ENCODE assay signal across 1 cellular context in the genomic region with DNA sequence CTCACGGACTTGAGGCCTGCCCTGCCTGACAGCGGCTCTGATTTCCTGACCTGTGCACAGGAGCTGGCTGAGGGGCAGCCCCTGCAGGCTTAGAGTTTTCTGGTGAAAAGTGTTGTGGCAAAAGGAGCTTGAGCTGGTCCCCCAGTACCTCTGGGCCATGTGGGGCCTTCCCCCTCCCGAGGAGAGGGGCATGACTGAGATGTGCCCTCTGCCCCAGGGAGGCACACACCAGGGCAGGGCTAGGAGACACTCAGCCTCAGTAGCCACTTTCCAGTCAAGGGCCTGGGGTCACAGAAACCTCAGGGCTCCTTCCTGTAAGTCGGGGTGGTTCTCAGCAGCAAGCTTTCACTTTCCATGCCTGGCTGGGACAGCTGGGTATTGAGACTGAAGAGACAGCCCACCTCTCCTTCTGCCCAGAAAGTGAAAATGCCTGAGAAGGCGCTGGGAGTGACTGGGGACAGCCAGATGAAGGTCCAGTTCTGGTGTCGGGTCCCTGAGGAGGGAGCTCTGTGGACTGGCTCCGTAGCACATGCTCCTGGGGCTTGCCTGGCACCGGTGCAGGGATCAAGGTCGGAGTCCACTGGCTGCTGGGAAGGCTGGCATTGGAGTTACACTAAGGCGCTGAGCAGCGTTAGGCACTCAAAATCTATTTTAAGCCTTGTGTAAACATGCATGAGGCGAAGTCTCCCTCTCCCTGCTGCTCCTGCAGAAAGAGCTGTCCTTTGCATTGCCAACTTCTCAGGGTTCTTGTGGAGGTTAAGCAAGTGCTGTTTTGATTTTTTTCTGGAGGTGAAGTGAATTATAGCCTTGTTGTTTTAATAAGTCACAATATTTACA.
TF ChIP-seq lines count a peak whose summit lies in the region.

No MANE protein-coding gene starts in this region.

TF ChIP-seq in HepG2, 621 proteins besides CTCF, POLR2A, EP300 and RAD21 (continued from another document and continues in another):
- TF ChIP-seq MZF1 (CRISPR knock-in tag; IDR thresholded peaks at IDR 0.05; ENCODE audit: borderline replicate concordance) (no peak), SRF (IDR thresholded peaks at IDR 0.05; ENCODE audit: low read depth, low read length) (no peak), DNMT1 (CRISPR knock-in tag; IDR thresholded peaks at IDR 0.05) (no peak), MAFF (IDR thresholded peaks at IDR 0.05; ENCODE audit: low read depth, low read length) (no peak), NFIB (CRISPR knock-in tag; IDR thresholded peaks at IDR 0.05; ENCODE audit: borderline replicate concordance) (no peak), ARNT (IDR thresholded peaks at IDR 0.05) (no peak), ZNF451 (CRISPR knock-in tag; IDR thresholded peaks at IDR 0.05) (no peak), PHF21A (CRISPR knock-in tag; IDR thresholded peaks at IDR 0.05) (no peak; the same call in 1 of the 2 replicates), EZH2 (conservative IDR thresholded peaks at IDR 0.05; ENCODE audit: low read depth, low read length) (no peak), ZNF841 (CRISPR knock-in tag; IDR thresholded peaks at IDR 0.05; ENCODE audit: borderline replicate concordance) (no peak), ZBTB8A (CRISPR knock-in tag; IDR thresholded peaks at IDR 0.05; ENCODE audit: borderline replicate concordance, low read depth) (no peak), MED1 (CRISPR knock-in tag; IDR thresholded peaks at IDR 0.05) (0 out of 2 replicates have a peak, but pooled peaks have one; percentile 29), CHD2 (IDR thresholded peaks at IDR 0.05; ENCODE audit: low read depth, low read length) (no peak), THYN1 (CRISPR knock-in tag; IDR thresholded peaks at IDR 0.05; ENCODE audit: borderline replicate concordance, low read depth) (no peak), MXI1 (IDR thresholded peaks at IDR 0.05; ENCODE audit: borderline replicate concordance, low read depth, low read length) (no peak; the same call in 2 of the 3 replicates), NCOA2 (CRISPR knock-in tag; IDR thresholded peaks at IDR 0.05) (0 out of 2 replicates have a peak, but pooled peaks have one; percentile 36), IRF2 (CRISPR knock-in tag; IDR thresholded peaks at IDR 0.05) (no peak), ZNF652 (CRISPR knock-in tag; IDR thresholded peaks at IDR 0.05; ENCODE audit: borderline replicate concordance, low read depth) (no peak), ZNF616 (CRISPR knock-in tag; IDR thresholded peaks at IDR 0.05; ENCODE audit: low read depth) (no peak), BRCA1 (CRISPR knock-in tag; IDR thresholded peaks at IDR 0.05) (no peak), ZMYM4 (CRISPR knock-in tag; IDR thresholded peaks at IDR 0.05) (no peak; the same call in 1 of the 2 replicates), CAMTA2 (CRISPR knock-in tag; IDR thresholded peaks at IDR 0.05; ENCODE audit: borderline replicate concordance) (no peak), ARID2 (CRISPR knock-in tag; IDR thresholded peaks at IDR 0.05; ENCODE audit: borderline replicate concordance) (no peak), KDM5A (IDR thresholded peaks at IDR 0.05; ENCODE audit: borderline replicate concordance, low read length) (no peak), XBP1 (CRISPR knock-in tag; IDR thresholded peaks at IDR 0.05) (no peak), ZNF737 (CRISPR knock-in tag; IDR thresholded peaks at IDR 0.05; ENCODE audit: borderline replicate concordance) (no peak)
- TF ChIP-seq, protein P1, sequence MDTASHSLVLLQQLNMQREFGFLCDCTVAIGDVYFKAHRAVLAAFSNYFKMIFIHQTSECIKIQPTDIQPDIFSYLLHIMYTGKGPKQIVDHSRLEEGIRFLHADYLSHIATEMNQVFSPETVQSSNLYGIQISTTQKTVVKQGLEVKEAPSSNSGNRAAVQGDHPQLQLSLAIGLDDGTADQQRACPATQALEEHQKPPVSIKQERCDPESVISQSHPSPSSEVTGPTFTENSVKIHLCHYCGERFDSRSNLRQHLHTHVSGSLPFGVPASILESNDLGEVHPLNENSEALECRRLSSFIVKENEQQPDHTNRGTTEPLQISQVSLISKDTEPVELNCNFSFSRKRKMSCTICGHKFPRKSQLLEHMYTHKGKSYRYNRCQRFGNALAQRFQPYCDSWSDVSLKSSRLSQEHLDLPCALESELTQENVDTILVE (CRISPR knock-in tag; IDR thresholded peaks at IDR 0.05) = no peak; the same call in 1 of the 2 replicates
- TF ChIP-seq, protein P2, sequence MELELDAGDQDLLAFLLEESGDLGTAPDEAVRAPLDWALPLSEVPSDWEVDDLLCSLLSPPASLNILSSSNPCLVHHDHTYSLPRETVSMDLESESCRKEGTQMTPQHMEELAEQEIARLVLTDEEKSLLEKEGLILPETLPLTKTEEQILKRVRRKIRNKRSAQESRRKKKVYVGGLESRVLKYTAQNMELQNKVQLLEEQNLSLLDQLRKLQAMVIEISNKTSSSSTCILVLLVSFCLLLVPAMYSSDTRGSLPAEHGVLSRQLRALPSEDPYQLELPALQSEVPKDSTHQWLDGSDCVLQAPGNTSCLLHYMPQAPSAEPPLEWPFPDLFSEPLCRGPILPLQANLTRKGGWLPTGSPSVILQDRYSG (CRISPR knock-in tag; IDR thresholded peaks at IDR 0.05) = no peak
- TF ChIP-seq, protein P3, sequence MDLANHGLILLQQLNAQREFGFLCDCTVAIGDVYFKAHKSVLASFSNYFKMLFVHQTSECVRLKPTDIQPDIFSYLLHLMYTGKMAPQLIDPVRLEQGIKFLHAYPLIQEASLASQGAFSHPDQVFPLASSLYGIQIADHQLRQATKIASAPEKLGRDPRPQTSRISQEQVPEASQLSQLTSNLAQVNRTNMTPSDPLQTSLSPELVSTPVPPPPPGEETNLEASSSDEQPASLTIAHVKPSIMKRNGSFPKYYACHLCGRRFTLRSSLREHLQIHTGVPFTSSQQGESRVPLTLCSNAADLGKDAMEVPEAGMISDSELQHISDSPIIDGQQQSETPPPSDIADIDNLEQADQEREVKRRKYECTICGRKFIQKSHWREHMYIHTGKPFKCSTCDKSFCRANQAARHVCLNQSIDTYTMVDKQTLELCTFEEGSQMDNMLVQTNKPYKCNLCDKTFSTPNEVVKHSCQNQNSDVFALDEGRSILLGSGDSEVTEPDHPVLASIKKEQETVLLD (CRISPR knock-in tag; IDR thresholded peaks at IDR 0.05; ENCODE audit: low read depth) = no peak
- TF ChIP-seq, protein P4, sequence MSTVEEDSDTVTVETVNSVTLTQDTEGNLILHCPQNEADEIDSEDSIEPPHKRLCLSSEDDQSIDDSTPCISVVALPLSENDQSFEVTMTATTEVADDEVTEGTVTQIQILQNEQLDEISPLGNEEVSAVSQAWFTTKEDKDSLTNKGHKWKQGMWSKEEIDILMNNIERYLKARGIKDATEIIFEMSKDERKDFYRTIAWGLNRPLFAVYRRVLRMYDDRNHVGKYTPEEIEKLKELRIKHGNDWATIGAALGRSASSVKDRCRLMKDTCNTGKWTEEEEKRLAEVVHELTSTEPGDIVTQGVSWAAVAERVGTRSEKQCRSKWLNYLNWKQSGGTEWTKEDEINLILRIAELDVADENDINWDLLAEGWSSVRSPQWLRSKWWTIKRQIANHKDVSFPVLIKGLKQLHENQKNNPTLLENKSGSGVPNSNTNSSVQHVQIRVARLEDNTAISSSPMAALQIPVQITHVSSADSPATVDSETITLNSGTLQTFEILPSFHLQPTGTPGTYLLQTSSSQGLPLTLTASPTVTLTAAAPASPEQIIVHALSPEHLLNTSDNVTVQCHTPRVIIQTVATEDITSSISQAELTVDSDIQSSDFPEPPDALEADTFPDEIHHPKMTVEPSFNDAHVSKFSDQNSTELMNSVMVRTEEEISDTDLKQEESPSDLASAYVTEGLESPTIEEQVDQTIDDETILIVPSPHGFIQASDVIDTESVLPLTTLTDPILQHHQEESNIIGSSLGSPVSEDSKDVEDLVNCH (CRISPR knock-in tag; IDR thresholded peaks at IDR 0.05) = no peak
- TF ChIP-seq, protein P5, sequence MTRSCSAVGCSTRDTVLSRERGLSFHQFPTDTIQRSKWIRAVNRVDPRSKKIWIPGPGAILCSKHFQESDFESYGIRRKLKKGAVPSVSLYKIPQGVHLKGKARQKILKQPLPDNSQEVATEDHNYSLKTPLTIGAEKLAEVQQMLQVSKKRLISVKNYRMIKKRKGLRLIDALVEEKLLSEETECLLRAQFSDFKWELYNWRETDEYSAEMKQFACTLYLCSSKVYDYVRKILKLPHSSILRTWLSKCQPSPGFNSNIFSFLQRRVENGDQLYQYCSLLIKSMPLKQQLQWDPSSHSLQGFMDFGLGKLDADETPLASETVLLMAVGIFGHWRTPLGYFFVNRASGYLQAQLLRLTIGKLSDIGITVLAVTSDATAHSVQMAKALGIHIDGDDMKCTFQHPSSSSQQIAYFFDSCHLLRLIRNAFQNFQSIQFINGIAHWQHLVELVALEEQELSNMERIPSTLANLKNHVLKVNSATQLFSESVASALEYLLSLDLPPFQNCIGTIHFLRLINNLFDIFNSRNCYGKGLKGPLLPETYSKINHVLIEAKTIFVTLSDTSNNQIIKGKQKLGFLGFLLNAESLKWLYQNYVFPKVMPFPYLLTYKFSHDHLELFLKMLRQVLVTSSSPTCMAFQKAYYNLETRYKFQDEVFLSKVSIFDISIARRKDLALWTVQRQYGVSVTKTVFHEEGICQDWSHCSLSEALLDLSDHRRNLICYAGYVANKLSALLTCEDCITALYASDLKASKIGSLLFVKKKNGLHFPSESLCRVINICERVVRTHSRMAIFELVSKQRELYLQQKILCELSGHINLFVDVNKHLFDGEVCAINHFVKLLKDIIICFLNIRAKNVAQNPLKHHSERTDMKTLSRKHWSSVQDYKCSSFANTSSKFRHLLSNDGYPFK (CRISPR knock-in tag; IDR thresholded peaks at IDR 0.05; ENCODE audit: borderline replicate concordance) = no peak; the same call in 1 of the 2 replicates
- TF ChIP-seq, protein P6, sequence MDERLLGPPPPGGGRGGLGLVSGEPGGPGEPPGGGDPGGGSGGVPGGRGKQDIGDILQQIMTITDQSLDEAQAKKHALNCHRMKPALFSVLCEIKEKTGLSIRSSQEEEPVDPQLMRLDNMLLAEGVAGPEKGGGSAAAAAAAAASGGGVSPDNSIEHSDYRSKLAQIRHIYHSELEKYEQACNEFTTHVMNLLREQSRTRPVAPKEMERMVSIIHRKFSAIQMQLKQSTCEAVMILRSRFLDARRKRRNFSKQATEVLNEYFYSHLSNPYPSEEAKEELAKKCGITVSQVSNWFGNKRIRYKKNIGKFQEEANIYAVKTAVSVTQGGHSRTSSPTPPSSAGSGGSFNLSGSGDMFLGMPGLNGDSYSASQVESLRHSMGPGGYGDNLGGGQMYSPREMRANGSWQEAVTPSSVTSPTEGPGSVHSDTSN (CRISPR knock-in tag; IDR thresholded peaks at IDR 0.05) = no peak
- TF ChIP-seq, protein P7, sequence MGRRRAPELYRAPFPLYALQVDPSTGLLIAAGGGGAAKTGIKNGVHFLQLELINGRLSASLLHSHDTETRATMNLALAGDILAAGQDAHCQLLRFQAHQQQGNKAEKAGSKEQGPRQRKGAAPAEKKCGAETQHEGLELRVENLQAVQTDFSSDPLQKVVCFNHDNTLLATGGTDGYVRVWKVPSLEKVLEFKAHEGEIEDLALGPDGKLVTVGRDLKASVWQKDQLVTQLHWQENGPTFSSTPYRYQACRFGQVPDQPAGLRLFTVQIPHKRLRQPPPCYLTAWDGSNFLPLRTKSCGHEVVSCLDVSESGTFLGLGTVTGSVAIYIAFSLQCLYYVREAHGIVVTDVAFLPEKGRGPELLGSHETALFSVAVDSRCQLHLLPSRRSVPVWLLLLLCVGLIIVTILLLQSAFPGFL (CRISPR knock-in tag; IDR thresholded peaks at IDR 0.05) = no peak
- TF ChIP-seq, protein P8, sequence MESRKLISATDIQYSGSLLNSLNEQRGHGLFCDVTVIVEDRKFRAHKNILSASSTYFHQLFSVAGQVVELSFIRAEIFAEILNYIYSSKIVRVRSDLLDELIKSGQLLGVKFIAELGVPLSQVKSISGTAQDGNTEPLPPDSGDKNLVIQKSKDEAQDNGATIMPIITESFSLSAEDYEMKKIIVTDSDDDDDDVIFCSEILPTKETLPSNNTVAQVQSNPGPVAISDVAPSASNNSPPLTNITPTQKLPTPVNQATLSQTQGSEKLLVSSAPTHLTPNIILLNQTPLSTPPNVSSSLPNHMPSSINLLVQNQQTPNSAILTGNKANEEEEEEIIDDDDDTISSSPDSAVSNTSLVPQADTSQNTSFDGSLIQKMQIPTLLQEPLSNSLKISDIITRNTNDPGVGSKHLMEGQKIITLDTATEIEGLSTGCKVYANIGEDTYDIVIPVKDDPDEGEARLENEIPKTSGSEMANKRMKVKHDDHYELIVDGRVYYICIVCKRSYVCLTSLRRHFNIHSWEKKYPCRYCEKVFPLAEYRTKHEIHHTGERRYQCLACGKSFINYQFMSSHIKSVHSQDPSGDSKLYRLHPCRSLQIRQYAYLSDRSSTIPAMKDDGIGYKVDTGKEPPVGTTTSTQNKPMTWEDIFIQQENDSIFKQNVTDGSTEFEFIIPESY (CRISPR knock-in tag; IDR thresholded peaks at IDR 0.05) = no peak
- TF ChIP-seq, protein P9, sequence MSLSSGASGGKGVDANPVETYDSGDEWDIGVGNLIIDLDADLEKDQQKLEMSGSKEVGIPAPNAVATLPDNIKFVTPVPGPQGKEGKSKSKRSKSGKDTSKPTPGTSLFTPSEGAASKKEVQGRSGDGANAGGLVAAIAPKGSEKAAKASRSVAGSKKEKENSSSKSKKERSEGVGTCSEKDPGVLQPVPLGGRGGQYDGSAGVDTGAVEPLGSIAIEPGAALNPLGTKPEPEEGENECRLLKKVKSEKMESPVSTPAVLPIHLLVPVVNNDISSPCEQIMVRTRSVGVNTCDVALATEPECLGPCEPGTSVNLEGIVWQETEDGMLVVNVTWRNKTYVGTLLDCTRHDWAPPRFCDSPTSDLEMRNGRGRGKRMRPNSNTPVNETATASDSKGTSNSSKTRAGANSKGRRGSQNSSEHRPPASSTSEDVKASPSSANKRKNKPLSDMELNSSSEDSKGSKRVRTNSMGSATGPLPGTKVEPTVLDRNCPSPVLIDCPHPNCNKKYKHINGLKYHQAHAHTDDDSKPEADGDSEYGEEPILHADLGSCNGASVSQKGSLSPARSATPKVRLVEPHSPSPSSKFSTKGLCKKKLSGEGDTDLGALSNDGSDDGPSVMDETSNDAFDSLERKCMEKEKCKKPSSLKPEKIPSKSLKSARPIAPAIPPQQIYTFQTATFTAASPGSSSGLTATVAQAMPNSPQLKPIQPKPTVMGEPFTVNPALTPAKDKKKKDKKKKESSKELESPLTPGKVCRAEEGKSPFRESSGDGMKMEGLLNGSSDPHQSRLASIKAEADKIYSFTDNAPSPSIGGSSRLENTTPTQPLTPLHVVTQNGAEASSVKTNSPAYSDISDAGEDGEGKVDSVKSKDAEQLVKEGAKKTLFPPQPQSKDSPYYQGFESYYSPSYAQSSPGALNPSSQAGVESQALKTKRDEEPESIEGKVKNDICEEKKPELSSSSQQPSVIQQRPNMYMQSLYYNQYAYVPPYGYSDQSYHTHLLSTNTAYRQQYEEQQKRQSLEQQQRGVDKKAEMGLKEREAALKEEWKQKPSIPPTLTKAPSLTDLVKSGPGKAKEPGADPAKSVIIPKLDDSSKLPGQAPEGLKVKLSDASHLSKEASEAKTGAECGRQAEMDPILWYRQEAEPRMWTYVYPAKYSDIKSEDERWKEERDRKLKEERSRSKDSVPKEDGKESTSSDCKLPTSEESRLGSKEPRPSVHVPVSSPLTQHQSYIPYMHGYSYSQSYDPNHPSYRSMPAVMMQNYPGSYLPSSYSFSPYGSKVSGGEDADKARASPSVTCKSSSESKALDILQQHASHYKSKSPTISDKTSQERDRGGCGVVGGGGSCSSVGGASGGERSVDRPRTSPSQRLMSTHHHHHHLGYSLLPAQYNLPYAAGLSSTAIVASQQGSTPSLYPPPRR (CRISPR knock-in tag; IDR thresholded peaks at IDR 0.05; ENCODE audit: borderline replicate concordance) = peak; percentile 42; the same call in 1 of the 2 replicates
